Comparison of ENCODE assay signal across 1 cellular context in the genomic region with DNA sequence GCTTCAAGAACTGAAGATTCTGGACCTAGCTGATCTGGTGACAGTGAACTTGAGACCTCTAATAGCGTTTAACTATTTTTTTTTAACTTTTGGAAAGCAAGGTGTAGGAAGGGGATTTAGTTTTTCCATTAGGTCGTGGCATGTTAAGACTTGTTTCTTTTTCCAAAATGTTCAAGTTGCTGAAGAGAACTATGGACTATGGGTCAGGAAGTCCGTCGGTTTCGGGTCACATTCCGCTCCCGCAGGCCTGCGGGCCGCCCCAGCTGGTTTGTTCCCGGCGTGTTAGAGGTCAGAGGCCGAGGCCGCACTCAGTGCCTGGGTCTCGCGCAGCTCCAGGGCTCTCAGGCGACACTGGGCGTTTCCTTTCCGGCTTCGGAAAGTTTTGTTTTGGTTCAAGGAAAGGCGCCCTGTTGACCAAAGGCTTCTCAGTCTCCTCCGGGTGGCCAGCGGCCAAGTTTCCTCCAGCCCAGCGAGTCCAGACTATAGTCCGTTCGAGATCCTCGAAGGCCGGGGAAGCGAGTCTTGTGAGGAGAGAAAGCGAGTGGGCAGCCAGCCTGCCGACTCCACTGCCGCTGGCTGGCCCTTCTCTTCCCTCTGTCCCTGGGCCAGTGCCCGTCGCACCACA.
TF ChIP-seq lines count a peak whose summit lies in the region.

No MANE protein-coding gene starts in this region.

TF ChIP-seq in HepG2, 621 proteins besides CTCF, POLR2A, EP300 and RAD21 (continued from another document and continues in another):
- TF ChIP-seq, protein P1, sequence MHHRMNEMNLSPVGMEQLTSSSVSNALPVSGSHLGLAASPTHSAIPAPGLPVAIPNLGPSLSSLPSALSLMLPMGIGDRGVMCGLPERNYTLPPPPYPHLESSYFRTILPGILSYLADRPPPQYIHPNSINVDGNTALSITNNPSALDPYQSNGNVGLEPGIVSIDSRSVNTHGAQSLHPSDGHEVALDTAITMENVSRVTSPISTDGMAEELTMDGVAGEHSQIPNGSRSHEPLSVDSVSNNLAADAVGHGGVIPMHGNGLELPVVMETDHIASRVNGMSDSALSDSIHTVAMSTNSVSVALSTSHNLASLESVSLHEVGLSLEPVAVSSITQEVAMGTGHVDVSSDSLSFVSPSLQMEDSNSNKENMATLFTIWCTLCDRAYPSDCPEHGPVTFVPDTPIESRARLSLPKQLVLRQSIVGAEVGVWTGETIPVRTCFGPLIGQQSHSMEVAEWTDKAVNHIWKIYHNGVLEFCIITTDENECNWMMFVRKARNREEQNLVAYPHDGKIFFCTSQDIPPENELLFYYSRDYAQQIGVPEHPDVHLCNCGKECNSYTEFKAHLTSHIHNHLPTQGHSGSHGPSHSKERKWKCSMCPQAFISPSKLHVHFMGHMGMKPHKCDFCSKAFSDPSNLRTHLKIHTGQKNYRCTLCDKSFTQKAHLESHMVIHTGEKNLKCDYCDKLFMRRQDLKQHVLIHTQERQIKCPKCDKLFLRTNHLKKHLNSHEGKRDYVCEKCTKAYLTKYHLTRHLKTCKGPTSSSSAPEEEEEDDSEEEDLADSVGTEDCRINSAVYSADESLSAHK (CRISPR knock-in tag; IDR thresholded peaks at IDR 0.05; ENCODE audit: borderline replicate concordance) = no peak
- TF ChIP-seq, protein P2, sequence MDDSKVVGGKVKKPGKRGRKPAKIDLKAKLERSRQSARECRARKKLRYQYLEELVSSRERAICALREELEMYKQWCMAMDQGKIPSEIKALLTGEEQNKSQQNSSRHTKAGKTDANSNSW (CRISPR knock-in tag; IDR thresholded peaks at IDR 0.05; ENCODE audit: borderline replicate concordance) = no peak
- TF ChIP-seq HOXD1 (CRISPR knock-in tag; IDR thresholded peaks at IDR 0.05) (no peak), ZNF17 (CRISPR knock-in tag; IDR thresholded peaks at IDR 0.05) (no peak), PAX8 (CRISPR knock-in tag; IDR thresholded peaks at IDR 0.05; ENCODE audit: borderline replicate concordance) (no peak), MXD4 (CRISPR knock-in tag; IDR thresholded peaks at IDR 0.05) (no peak), ZNF772 (CRISPR knock-in tag; IDR thresholded peaks at IDR 0.05) (peak; percentile 41), FUBP1 (CRISPR knock-in tag; IDR thresholded peaks at IDR 0.05; ENCODE audit: borderline replicate concordance) (0 out of 2 replicates have a peak, but pooled peaks have one; percentile 18), YEATS2 (CRISPR knock-in tag; IDR thresholded peaks at IDR 0.05; ENCODE audit: borderline replicate concordance) (no peak), ZNF468 (CRISPR knock-in tag; IDR thresholded peaks at IDR 0.05) (no peak), ZNF383 (CRISPR knock-in tag; IDR thresholded peaks at IDR 0.05; ENCODE audit: borderline replicate concordance) (no peak; the same call in 1 of the 2 replicates), TRAFD1 (CRISPR knock-in tag; IDR thresholded peaks at IDR 0.05; ENCODE audit: borderline replicate concordance) (no peak), CEBPG (CRISPR knock-in tag; IDR thresholded peaks at IDR 0.05) (no peak), HOXA9 (CRISPR knock-in tag; IDR thresholded peaks at IDR 0.05; ENCODE audit: borderline replicate concordance) (no peak), ARID4A (CRISPR knock-in tag; IDR thresholded peaks at IDR 0.05; ENCODE audit: borderline replicate concordance) (peak; percentile 62; the same call in 1 of the 2 replicates), PRPF4 (IDR thresholded peaks at IDR 0.05; ENCODE audit: low read depth, low read length, poor library complexity, severe bottlenecking) (no peak), ZFP36L2 (CRISPR knock-in tag; IDR thresholded peaks at IDR 0.05) (no peak), GABPB1 (CRISPR knock-in tag; IDR thresholded peaks at IDR 0.05) (no peak; the same call in 1 of the 2 replicates), GATAD2A (CRISPR knock-in tag; IDR thresholded peaks at IDR 0.05) (peak; percentile 46; the same call in 1 of the 2 replicates), ZFP36 (IDR thresholded peaks at IDR 0.05; ENCODE audit: borderline replicate concordance, low read depth, low read length, partially characterized antibody) (no peak), TRIM24 (CRISPR knock-in tag; IDR thresholded peaks at IDR 0.05) (no peak), MEF2D (CRISPR knock-in tag; IDR thresholded peaks at IDR 0.05) (0 out of 2 replicates have a peak, but pooled peaks have one; percentile 26)
- TF ChIP-seq, protein P3, sequence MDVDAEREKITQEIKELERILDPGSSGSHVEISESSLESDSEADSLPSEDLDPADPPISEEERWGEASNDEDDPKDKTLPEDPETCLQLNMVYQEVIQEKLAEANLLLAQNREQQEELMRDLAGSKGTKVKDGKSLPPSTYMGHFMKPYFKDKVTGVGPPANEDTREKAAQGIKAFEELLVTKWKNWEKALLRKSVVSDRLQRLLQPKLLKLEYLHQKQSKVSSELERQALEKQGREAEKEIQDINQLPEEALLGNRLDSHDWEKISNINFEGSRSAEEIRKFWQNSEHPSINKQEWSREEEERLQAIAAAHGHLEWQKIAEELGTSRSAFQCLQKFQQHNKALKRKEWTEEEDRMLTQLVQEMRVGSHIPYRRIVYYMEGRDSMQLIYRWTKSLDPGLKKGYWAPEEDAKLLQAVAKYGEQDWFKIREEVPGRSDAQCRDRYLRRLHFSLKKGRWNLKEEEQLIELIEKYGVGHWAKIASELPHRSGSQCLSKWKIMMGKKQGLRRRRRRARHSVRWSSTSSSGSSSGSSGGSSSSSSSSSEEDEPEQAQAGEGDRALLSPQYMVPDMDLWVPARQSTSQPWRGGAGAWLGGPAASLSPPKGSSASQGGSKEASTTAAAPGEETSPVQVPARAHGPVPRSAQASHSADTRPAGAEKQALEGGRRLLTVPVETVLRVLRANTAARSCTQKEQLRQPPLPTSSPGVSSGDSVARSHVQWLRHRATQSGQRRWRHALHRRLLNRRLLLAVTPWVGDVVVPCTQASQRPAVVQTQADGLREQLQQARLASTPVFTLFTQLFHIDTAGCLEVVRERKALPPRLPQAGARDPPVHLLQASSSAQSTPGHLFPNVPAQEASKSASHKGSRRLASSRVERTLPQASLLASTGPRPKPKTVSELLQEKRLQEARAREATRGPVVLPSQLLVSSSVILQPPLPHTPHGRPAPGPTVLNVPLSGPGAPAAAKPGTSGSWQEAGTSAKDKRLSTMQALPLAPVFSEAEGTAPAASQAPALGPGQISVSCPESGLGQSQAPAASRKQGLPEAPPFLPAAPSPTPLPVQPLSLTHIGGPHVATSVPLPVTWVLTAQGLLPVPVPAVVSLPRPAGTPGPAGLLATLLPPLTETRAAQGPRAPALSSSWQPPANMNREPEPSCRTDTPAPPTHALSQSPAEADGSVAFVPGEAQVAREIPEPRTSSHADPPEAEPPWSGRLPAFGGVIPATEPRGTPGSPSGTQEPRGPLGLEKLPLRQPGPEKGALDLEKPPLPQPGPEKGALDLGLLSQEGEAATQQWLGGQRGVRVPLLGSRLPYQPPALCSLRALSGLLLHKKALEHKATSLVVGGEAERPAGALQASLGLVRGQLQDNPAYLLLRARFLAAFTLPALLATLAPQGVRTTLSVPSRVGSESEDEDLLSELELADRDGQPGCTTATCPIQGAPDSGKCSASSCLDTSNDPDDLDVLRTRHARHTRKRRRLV (CRISPR knock-in tag; IDR thresholded peaks at IDR 0.05) = no peak
- TF ChIP-seq, protein P4, sequence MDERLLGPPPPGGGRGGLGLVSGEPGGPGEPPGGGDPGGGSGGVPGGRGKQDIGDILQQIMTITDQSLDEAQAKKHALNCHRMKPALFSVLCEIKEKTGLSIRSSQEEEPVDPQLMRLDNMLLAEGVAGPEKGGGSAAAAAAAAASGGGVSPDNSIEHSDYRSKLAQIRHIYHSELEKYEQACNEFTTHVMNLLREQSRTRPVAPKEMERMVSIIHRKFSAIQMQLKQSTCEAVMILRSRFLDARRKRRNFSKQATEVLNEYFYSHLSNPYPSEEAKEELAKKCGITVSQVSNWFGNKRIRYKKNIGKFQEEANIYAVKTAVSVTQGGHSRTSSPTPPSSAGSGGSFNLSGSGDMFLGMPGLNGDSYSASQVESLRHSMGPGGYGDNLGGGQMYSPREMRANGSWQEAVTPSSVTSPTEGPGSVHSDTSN (CRISPR knock-in tag; IDR thresholded peaks at IDR 0.05) = no peak
- TF ChIP-seq, protein P5, sequence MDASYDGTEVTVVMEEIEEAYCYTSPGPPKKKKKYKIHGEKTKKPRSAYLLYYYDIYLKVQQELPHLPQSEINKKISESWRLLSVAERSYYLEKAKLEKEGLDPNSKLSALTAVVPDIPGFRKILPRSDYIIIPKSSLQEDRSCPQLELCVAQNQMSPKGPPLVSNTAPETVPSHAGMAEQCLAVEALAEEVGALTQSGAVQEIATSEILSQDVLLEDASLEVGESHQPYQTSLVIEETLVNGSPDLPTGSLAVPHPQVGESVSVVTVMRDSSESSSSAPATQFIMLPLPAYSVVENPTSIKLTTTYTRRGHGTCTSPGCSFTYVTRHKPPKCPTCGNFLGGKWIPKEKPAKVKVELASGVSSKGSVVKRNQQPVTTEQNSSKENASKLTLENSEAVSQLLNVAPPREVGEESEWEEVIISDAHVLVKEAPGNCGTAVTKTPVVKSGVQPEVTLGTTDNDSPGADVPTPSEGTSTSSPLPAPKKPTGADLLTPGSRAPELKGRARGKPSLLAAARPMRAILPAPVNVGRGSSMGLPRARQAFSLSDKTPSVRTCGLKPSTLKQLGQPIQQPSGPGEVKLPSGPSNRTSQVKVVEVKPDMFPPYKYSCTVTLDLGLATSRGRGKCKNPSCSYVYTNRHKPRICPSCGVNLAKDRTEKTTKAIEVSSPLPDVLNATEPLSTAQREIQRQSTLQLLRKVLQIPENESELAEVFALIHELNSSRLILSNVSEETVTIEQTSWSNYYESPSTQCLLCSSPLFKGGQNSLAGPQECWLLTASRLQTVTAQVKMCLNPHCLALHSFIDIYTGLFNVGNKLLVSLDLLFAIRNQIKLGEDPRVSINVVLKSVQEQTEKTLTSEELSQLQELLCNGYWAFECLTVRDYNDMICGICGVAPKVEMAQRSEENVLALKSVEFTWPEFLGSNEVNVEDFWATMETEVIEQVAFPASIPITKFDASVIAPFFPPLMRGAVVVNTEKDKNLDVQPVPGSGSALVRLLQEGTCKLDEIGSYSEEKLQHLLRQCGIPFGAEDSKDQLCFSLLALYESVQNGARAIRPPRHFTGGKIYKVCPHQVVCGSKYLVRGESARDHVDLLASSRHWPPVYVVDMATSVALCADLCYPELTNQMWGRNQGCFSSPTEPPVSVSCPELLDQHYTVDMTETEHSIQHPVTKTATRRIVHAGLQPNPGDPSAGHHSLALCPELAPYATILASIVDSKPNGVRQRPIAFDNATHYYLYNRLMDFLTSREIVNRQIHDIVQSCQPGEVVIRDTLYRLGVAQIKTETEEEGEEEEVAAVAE (CRISPR knock-in tag; IDR thresholded peaks at IDR 0.05; ENCODE audit: borderline replicate concordance) = 0 out of 2 replicates have a peak, but pooled peaks have one; percentile 29
